Comparison of ENCODE assay signal across 10 cellular contexts in genomic region chr14:55303646-55304277, GRCh38. TPM values are rescaled to one million over a fixed set of nuclear protein-coding genes. Genes with fewer than 3 reads are reported as not detected.
DNase-seq lines count a peak whose midpoint lies in the region; ATAC-seq and TF ChIP-seq lines count a peak whose summit lies in the region.
"Had no signal": no experiment of that assay in that cellular context is flagged by ENCODE, and none has a peak within 500 bp of the region (broad histone marks: within the 10 kb centered on the region; RNA-seq: fewer than 3 reads in every experiment).

No MANE protein-coding gene starts in this region.

- POLR2A ChIA-PET in IMR-90 (lab: Charles Lee; ENCODE audit: unreplicated experiment): no interaction called here

- no peak overlapping the region for H2AFZ ChIP-seq in IMR-90 (replicated peaks; ENCODE audit: low read length, poor library complexity)

- H4K5ac ChIP-seq in IMR-90 (ENCODE audit: low read depth, low read length): no peak overlapping the region

- H3K4me3 ChIP-seq in cardiac muscle cell: no peak overlapping the region
- H3K4me3 ChIP-seq in IMR-90 (ENCODE audit: insufficient read depth, low read depth, low read length): no peak overlapping the region
- no peak overlapping the region for H3K4me3 ChIP-seq in upper lobe of right lung

- H3K56ac ChIP-seq in IMR-90 (ENCODE audit: extremely low read depth, insufficient read depth, low read length): no peak overlapping the region

- no peak overlapping the region for H3K9ac ChIP-seq in IMR-90 (ENCODE audit: low read depth, low read length)

- TF ChIP-seq CTCF in cardiac muscle cell (IDR thresholded peaks at IDR 0.05; ENCODE audit: low read depth, low read length) (no peak), IMR-90 (conservative IDR thresholded peaks at IDR 0.05; ENCODE audit: low read depth, low read length) (no peak), upper lobe of right lung (IDR thresholded peaks at IDR 0.05) (no peak)

- H2BK15ac ChIP-seq in IMR-90 (ENCODE audit: low read depth, low read length): no peak overlapping the region

- ATAC-seq in IMR-90 (ENCODE audit: low read depth): no peak
- peak; percentile 46 for ATAC-seq in upper lobe of right lung
- no peak for ATAC-seq in HG03280 (IDR thresholded peaks at IDR 0.05; ENCODE audit: unreplicated experiment)
- ATAC-seq: activated CD8-positive, alpha-beta T cell treated with anti-CD3 and anti-CD28 coated beads for 36 hours had no signal

- no peak overlapping the region for H3K4ac ChIP-seq in IMR-90 (ENCODE audit: low read depth, low read length)

- H3K36me3 ChIP-seq in cardiac muscle cell (no peaks in the 10 kb centered on the region), IMR-90 (ENCODE audit: control insufficient read depth, insufficient read depth, low read length) (peaks cover 3% of the 10 kb centered on the region), upper lobe of right lung (peaks cover 5% of the 10 kb centered on the region)

- no peak for TF ChIP-seq RAD21 in IMR-90 (IDR thresholded peaks at IDR 0.05; ENCODE audit: low read length)

- H3K27me3 ChIP-seq in cardiac muscle cell (no peaks in the 10 kb centered on the region), IMR-90 (ENCODE audit: control insufficient read depth, insufficient read depth, low read length) (no peaks in the 10 kb centered on the region), upper lobe of right lung (no peaks in the 10 kb centered on the region)

- no peak overlapping the region for H3K18ac ChIP-seq in IMR-90 (ENCODE audit: low read depth, low read length)

- peak overlapping the region; percentile 49 for H3K27ac ChIP-seq in cardiac muscle cell
- H3K27ac ChIP-seq in IMR-90 (ENCODE audit: insufficient read depth, low read length): no peak overlapping the region
- peak overlapping the region; percentile 79 for H3K27ac ChIP-seq in epithelial cell of prostate
- no peak overlapping the region for H3K27ac ChIP-seq in upper lobe of right lung

- no peak overlapping the region for H2BK5ac ChIP-seq in IMR-90 (ENCODE audit: low read depth, low read length, poor library complexity, severe bottlenecking)

- H2BK20ac ChIP-seq in IMR-90 (ENCODE audit: low read depth, low read length): no peak overlapping the region

- no peak overlapping the region for H3K4me2 ChIP-seq in IMR-90 (ENCODE audit: low read depth, low read length)

- no peak overlapping the region for H4K8ac ChIP-seq in IMR-90 (ENCODE audit: low read depth in 2 of 2, low read length in 2 of 2)

- no peak overlapping the region for H3K23ac ChIP-seq in IMR-90 (ENCODE audit: low read depth, low read length)

- intact Hi-C loops in cardiac septum (cut with DNase I) (no loop called here), IMR-90 (cut with micrococcal nuclease) (no loop called here), upper lobe of right lung (cut with DNase I) (no loop called here)

- H2AK9ac ChIP-seq in IMR-90 (replicated peaks; ENCODE audit: low read depth, low read length, poor library complexity): no peak overlapping the region

- H3K14ac ChIP-seq in IMR-90 (replicated peaks; ENCODE audit: low read depth, low read length): no peak overlapping the region

- H2BK120ac ChIP-seq in IMR-90 (ENCODE audit: low read depth, low read length): no peak overlapping the region

- TF ChIP-seq POLR2A in IMR-90 (IDR thresholded peaks at IDR 0.05; ENCODE audit: low read depth, low read length): no peak

- peaks cover 33% of the 10 kb centered on the region; the same call in 1 of the 2 replicates for H4K20me1 ChIP-seq in IMR-90 (ENCODE audit: insufficient read depth, low read length)

- WGBS in IMR-90 (ENCODE audit: extremely low coverage in 2 of 2, insufficient read length in 1 of 2), 2 experiments: no CpG with 5 or more reads among the region's 2 CpGs

- peaks cover 8% of the 10 kb centered on the region; the same call in 1 of the 2 replicates for H3K9me1 ChIP-seq in IMR-90 (ENCODE audit: insufficient read depth, low read length)

- in situ Hi-C loops in IMR-90 (cut with MboI; ENCODE audit: low sequenced_read_pairs): no loop called here

- BruUV-seq in IMR-90 (replicated peaks; lab: Mats Ljungman, UMichigan): no TSS peak

- no peak overlapping the region for H2AK5ac ChIP-seq in IMR-90 (ENCODE audit: low read depth, low read length)

- CTCF ChIA-PET in IMR-90 (lab: Yijun Ruan, JAX): interaction anchor here (1.1 kb wide), 1 partner anchor 32 kb away, joined by 3 read pairs; no protein-coding TSS in a partner anchor

- DNase-seq in cardiac muscle cell (ENCODE audit: low read depth in 1 of 2, low spot score in 1 of 2) (peak in 1 of 2 donors; percentile 23), cardiac septum (ENCODE audit: low spot score) (no peak), IMR-90 (peak; percentile 4), epithelial cell of prostate (ENCODE audit: low read depth, low spot score) (no peak), upper lobe of right lung (no peak), dermis blood vessel endothelial cell (no peak)
- no peak for DNase-seq in activated CD4-positive, alpha-beta T cell treated with anti-CD3 and anti-CD28 coated beads, Interleukin-2, amount 50 U/mL, for 1 hour
- DNase-seq: activated CD8-positive, alpha-beta T cell treated with anti-CD3 and anti-CD28 coated beads for 36 hours; hypothalamus had no signal

- no peaks in the 10 kb centered on the region for H3K9me3 ChIP-seq in cardiac muscle cell (ENCODE audit: low read depth)
- H3K9me3 ChIP-seq in IMR-90 (ENCODE audit: control insufficient read depth, insufficient read depth, low read length): no peaks in the 10 kb centered on the region
- H3K9me3 ChIP-seq in upper lobe of right lung: no peaks in the 10 kb centered on the region

- H3K4me1 ChIP-seq in cardiac muscle cell (ENCODE audit: low read depth) (peaks cover 26% of the 10 kb centered on the region), IMR-90 (ENCODE audit: control insufficient read depth, insufficient read depth, low read length) (peaks cover 4% of the 10 kb centered on the region; the same call in 1 of the 2 replicates), upper lobe of right lung (peaks cover 41% of the 10 kb centered on the region)

- H3K79me1 ChIP-seq in IMR-90 (ENCODE audit: low read depth in 1 of 2, low read length in 2 of 2): peaks cover 28 to 53% of the 10 kb centered on the region in 2 experiments

- dilution Hi-C loops in IMR-90 (cut with HindIII; ENCODE audit: low sequenced_read_pairs, unreplicated experiment): no loop called here

- no peak overlapping the region for H4K91ac ChIP-seq in IMR-90 (ENCODE audit: insufficient read depth, low read depth, low read length)

TF ChIP-seq in IMR-90, 13 proteins besides CTCF, POLR2A, EP300 and RAD21:
- no peak for TF ChIP-seq USF2 (IDR thresholded peaks at IDR 0.05; ENCODE audit: low read depth, low read length)
- TF ChIP-seq ELK1 (IDR thresholded peaks at IDR 0.05; ENCODE audit: borderline replicate concordance, low read depth, low read length): no peak
- TF ChIP-seq NFE2L2 (IDR thresholded peaks at IDR 0.05; ENCODE audit: low read depth, low read length): no peak
- TF ChIP-seq RFX5 (IDR thresholded peaks at IDR 0.05; ENCODE audit: low read depth, low read length): no peak
- TF ChIP-seq MAFK (IDR thresholded peaks at IDR 0.05; ENCODE audit: low read depth, low read length): no peak
- 0 out of 2 replicates have a peak, but pooled peaks have one; percentile 11 for TF ChIP-seq CEBPB (IDR thresholded peaks at IDR 0.05; ENCODE audit: low read depth, low read length)
- no peak for TF ChIP-seq FOS (IDR thresholded peaks at IDR 0.05; ENCODE audit: low read depth, low read length)
- no peak for TF ChIP-seq MXI1 (IDR thresholded peaks at IDR 0.05; ENCODE audit: borderline replicate concordance, low read depth, low read length)
- TF ChIP-seq RCOR1 (IDR thresholded peaks at IDR 0.05; ENCODE audit: insufficient replicate concordance, low read length): no peak

RNA-seq across cellular contexts. Expression of gene FBXO34, which starts 32.5 kb away (rescaled TPM):
- total RNA-seq in cardiac muscle cell (15.3 and 19.2 TPM in 2 replicates), cardiac septum (17.4 TPM), IMR-90 (2012; rRNA removed) (27.8 and 35.1 TPM in 2 replicates), upper lobe of right lung (29.2 TPM), dermis blood vessel endothelial cell (25.2 and 25.7 TPM in 2 replicates)
- polyA plus RNA-seq in cardiac muscle cell (21.1 and 21.7 TPM in 2 replicates), IMR-90 (2012; rRNA removed) (13.2 and 15.4 TPM in 2 replicates)
- polyA plus RNA-seq in IMR-90 (2012; cell fraction: cytosol; rRNA removed): 6.2 and 8.7 TPM in 2 replicates
- polyA plus RNA-seq in IMR-90 (2012; cell fraction: nucleus; rRNA removed; ENCODE audit: low replicate concordance): 6.1 and 20.6 TPM in 2 replicates

Comparison
In these comparisons a context has a peak if more than half of its experiments do, and no peak if none do; other contexts are left out.
1. H3K27ac ChIP-seq: peak in cardiac muscle cell (single experiment) and epithelial cell of prostate (single experiment); none in IMR-90 (single experiment) and upper lobe of right lung (single experiment).